Comparison of ENCODE assay signal across 8 cellular contexts in genomic region chr3:157572559-157573270, GRCh38.
DNase-seq lines count a peak whose midpoint lies in the region; ATAC-seq and TF ChIP-seq lines count a peak whose summit lies in the region.

No MANE protein-coding gene starts in this region.

- H3K4me1 ChIP-seq in A673 (ENCODE audit: insufficient read depth, low read length, poor library complexity, severe bottlenecking), result no peaks in the 10 kb centered on the region

- TF ChIP-seq CTCF in A673 (conservative IDR thresholded peaks at IDR 0.05; ENCODE audit: low read depth, low read length) (peak; percentile 82), fibroblast of villous mesenchyme (IDR thresholded peaks at IDR 0.05; ENCODE audit: insufficient read depth, low read depth, low read length) (peak; percentile 88), progenitor cell of endocrine pancreas (IDR thresholded peaks at IDR 0.05; ENCODE audit: unreplicated experiment) (peak; percentile 63)

- ATAC-seq in HG02588 (IDR thresholded peaks at IDR 0.05; ENCODE audit: unreplicated experiment), result peak; percentile 58

- H3K27me3 Mint-ChIP-seq in progenitor cell of endocrine pancreas, result no peaks in the 10 kb centered on the region

- peak; percentile 71 for DNase-seq in A673 (ENCODE audit: low spot score)
- DNase-seq in G401 (ENCODE audit: low spot score), result peak; percentile 44
- DNase-seq in NCI-H1048 (lab: John Stamatoyannopoulos, UW), result peak; percentile 55
- peak; percentile 62 for DNase-seq in SKM-1 (lab: John Stamatoyannopoulos, UW; ENCODE audit: unreplicated experiment)
- DNase-seq in fibroblast of villous mesenchyme (ENCODE audit: low read depth), result peak; percentile 82
- no peak for DNase-seq in progenitor cell of endocrine pancreas (ENCODE audit: low spot score, unreplicated experiment)
- DNase-seq in UCSD-AML1 (lab: John Stamatoyannopoulos, UW; ENCODE audit: unreplicated experiment), result no peak

- no peaks in the 10 kb centered on the region for H3K9me3 Mint-ChIP-seq in progenitor cell of endocrine pancreas (ENCODE audit: low read depth)

- H3K4me3 ChIP-seq in A673 (ENCODE audit: low read depth, low read length, poor library complexity, severe bottlenecking), result no peak overlapping the region
- no peak overlapping the region for H3K4me3 ChIP-seq in fibroblast of villous mesenchyme (ENCODE audit: low read depth, low read length)

- no peaks in the 10 kb centered on the region for H3K36me3 Mint-ChIP-seq in progenitor cell of endocrine pancreas (ENCODE audit: insufficient read depth)

- H3K9me3 ChIP-seq in A673 (ENCODE audit: low read depth, low read length, poor library complexity, severe bottlenecking), result no peaks in the 10 kb centered on the region

- peaks cover 12% of the 10 kb centered on the region for H3K27me3 ChIP-seq in A673 (replicated peaks; ENCODE audit: insufficient read depth, low read depth, low read length, poor library complexity)

- H3K27ac Mint-ChIP-seq in progenitor cell of endocrine pancreas, result no peak overlapping the region

- peaks cover 19% of the 10 kb centered on the region for H3K4me1 Mint-ChIP-seq in progenitor cell of endocrine pancreas (ENCODE audit: low read depth)

- POLR2A ChIA-PET in A673 (lab: Charles Lee; ENCODE audit: low non-redundant PET), result no interaction called here

- no TSS peak for BruUV-seq in A673 (replicated peaks; lab: Mats Ljungman, UMichigan)

- CTCF ChIA-PET in A673 (lab: Charles Lee), result interaction anchor here (0.5 to 2.1 kb wide), 8 partner anchors 34 to 1335 kb away, joined by 3 to 54 read pairs (median 8); no protein-coding TSS in a partner anchor

- H3K27ac ChIP-seq in A673 (ENCODE audit: low read depth, low read length, poor library complexity, severe bottlenecking), result no peak overlapping the region

- intact Hi-C loops in A673 (cut with micrococcal nuclease; ENCODE audit: unreplicated experiment), result loop anchor here (1.0 kb wide), 2 partner anchors 40 to 368 kb away; no protein-coding TSS in a partner anchor

- no peak overlapping the region for H3K4me3 Mint-ChIP-seq in progenitor cell of endocrine pancreas (ENCODE audit: low read depth)

- in situ Hi-C loops in G401 (cut with HindIII; ENCODE audit: low sequenced_read_pairs), result no loop called here

- H3K36me3 ChIP-seq in A673 (ENCODE audit: insufficient read depth, low read length, poor library complexity, severe bottlenecking), result no peaks in the 10 kb centered on the region

Comparison
In these comparisons a context has a peak if more than half of its experiments do, and no peak if none do; other contexts are left out.
1. DNase-seq: peak in A673 (single experiment), G401 (single experiment), NCI-H1048 (single experiment), SKM-1 (single experiment) and fibroblast of villous mesenchyme (single experiment); none in progenitor cell of endocrine pancreas (single experiment) and UCSD-AML1 (single experiment).
2. Peak in every context shown above with its lines, with median percentiles within 50 percentile points of each other: CTCF ChIP-seq.